In genomic region chr20:17665756-17666155, GRCh38 we compare ENCODE assay signal across 25 cellular contexts. TPM values are rescaled to one million over a fixed set of nuclear protein-coding genes. Genes with fewer than 3 reads are reported as not detected.
DNase-seq lines count a peak whose midpoint lies in the region; ATAC-seq, FAIRE-seq and TF ChIP-seq lines count a peak whose summit lies in the region.
"Had no signal": no experiment of that assay in that cellular context is flagged by ENCODE, and none has a peak within 500 bp of the region (broad histone marks: within the 10 kb centered on the region; RNA-seq: fewer than 3 reads in every experiment).

No MANE protein-coding gene starts in this region.

- H3K18ac ChIP-seq in H9 (ENCODE audit: insufficient read length, low read depth, low read length): no peak overlapping the region

- CTCF ChIA-PET in HepG2 (lab: Yijun Ruan, JAX; ENCODE audit: low intra/inter-chr PET ratio, low total read pairs): no interaction called here

- H3K79me1 ChIP-seq in H9 (ENCODE audit: insufficient read depth, low read depth, low read length, poor library complexity, severe bottlenecking): peaks cover 7% of the 10 kb centered on the region

- TF ChIP-seq RAD21 in HepG2 (CRISPR knock-in tag; IDR thresholded peaks at IDR 0.05): no peak

- no peak overlapping the region for H2BK15ac ChIP-seq in H9 (ENCODE audit: low read depth, low read length)

- H3K4me2 ChIP-seq in BLaER1 (peak overlapping the region; percentile 78), H9 (ENCODE audit: insufficient read depth, insufficient read length, low read length) (no peak overlapping the region), HepG2 (ENCODE audit: low read depth, low read length) (no peak overlapping the region)

- H3K4me1 ChIP-seq in BLaER1 (peaks cover 77% of the 10 kb centered on the region), H9 (ENCODE audit: insufficient read depth, low read length) (peaks cover 2% of the 10 kb centered on the region), HepG2 (ENCODE audit: insufficient read depth, low read length) (peaks cover 61% of the 10 kb centered on the region)

- no peak for FAIRE-seq in HepG2 (lab: Jason Lieb, UNC)
- FAIRE-seq: HTR-8/SVneo had no signal

- H3K14ac ChIP-seq in H9 (ENCODE audit: insufficient read depth, low read length): no peak overlapping the region

- no TSS peak for BruUV-seq in HepG2 (replicated peaks; lab: Mats Ljungman, UMichigan)

- H2AFZ ChIP-seq in H9 (ENCODE audit: low read length) (no peak overlapping the region), HepG2 (ENCODE audit: low read length) (no peak overlapping the region)

- no peak overlapping the region for H4K5ac ChIP-seq in H9 (ENCODE audit: insufficient read length, low read depth, low read length)

- H3K23ac ChIP-seq in H9 (ENCODE audit: insufficient read length, low read depth, low read length): no peak overlapping the region

- no peak overlapping the region for H3K56ac ChIP-seq in H9 (ENCODE audit: insufficient read length, low read depth, low read length)

- peak overlapping the region; percentile 5; the same call in 1 of the 2 replicates for H3K27ac ChIP-seq in BLaER1
- no peak overlapping the region for H3K27ac ChIP-seq in H9 (ENCODE audit: insufficient read length, low read depth, low read length)
- H3K27ac ChIP-seq in HepG2 (ENCODE audit: extremely low read length, insufficient read depth, low read length): no peak overlapping the region
- H3K27ac ChIP-seq: right lobe of liver had no signal

- H3K36me3 ChIP-seq in BLaER1: peaks cover 28% of the 10 kb centered on the region
- H3K36me3 ChIP-seq in HepG2 (replicated peaks in 1 of 2; ENCODE audit: control insufficient read depth in 1 of 2, insufficient read depth in 2 of 2, low read length in 2 of 2): peaks cover 17 to 69% of the 10 kb centered on the region in 2 experiments
- H3K36me3 ChIP-seq: uterus had no signal

- H3K36me3 Mint-ChIP-seq in H9 (ENCODE audit: insufficient read depth in 1 of 3, low read depth in 3 of 3): peaks cover 8 to 12% (median 8%) of the 10 kb centered on the region in 3 experiments; a peak in 6 of 7 replicates
- H3K36me3 Mint-ChIP-seq in activated T-helper 2 cell treated with anti-CD3 and anti-CD28 coated beads, Interferon-gamma antibody, Interleukin-2, Interleukin-4, amounts not matched to agents 10 μg/mL and 5 μg/mL and 100 μg/mL, durations not matched to agents 14 hours and 24 hours and 36 hours (ENCODE audit: low read depth): peaks cover 37% of the 10 kb centered on the region

- no peak overlapping the region for H3K4me3 Mint-ChIP-seq in H9
- no peak overlapping the region for H3K4me3 Mint-ChIP-seq in activated T-helper 2 cell treated with anti-CD3 and anti-CD28 coated beads, Interferon-gamma antibody, Interleukin-2, Interleukin-4, amounts not matched to agents 10 μg/mL and 5 μg/mL and 100 μg/mL, durations not matched to agents 14 hours and 24 hours and 36 hours (ENCODE audit: low read depth)
- H3K4me3 Mint-ChIP-seq: activated naive CD4-positive, alpha-beta T cell treated with anti-CD3 and anti-CD28 coated beads, Interleukin-2, amount 10 ng/mL, durations not matched to agents 7 days and 5 days; dendritic cell treated with granulocyte-macrophage colony-stimulating factor and Interleukin-4, amounts not matched to agents 40 ng/mL and 50 ng/mL, for 4 days had no signal

- no peaks in the 10 kb centered on the region for H3K9me3 ChIP-seq in BLaER1
- no peaks in the 10 kb centered on the region for H3K9me3 ChIP-seq in H9 (ENCODE audit: control insufficient read depth, low read depth, low read length)
- H3K9me3 ChIP-seq in HepG2 (ENCODE audit: low read length): no peaks in the 10 kb centered on the region
- H3K9me3 ChIP-seq: left lung, right lobe of liver, uterus had no signal

- H2BK5ac ChIP-seq in H9 (ENCODE audit: insufficient read length, low read length): no peak overlapping the region

- no peak for TF ChIP-seq POLR2A in HepG2 (IDR thresholded peaks at IDR 0.05; ENCODE audit: insufficient read depth in 1 of 2, low read depth in 2 of 2, low read length in 2 of 2)
- no peak for TF ChIP-seq POLR2A in GM18505 (IDR thresholded peaks at IDR 0.05; ENCODE audit: borderline replicate concordance, extremely low read depth, insufficient read depth, insufficient read length)

- H4K8ac ChIP-seq in H9 (replicated peaks; ENCODE audit: insufficient read length, low read depth, low read length): no peak overlapping the region

- POLR2A ChIA-PET in HepG2 (lab: Yijun Ruan, JAX): interaction anchor here (1.0 to 4.5 kb wide), 6 partner anchors 11 to 273 kb away, joined by 3 to 18 read pairs (median 7); partner anchors contain the start of gene RRBP1

- H3K4me3 ChIP-seq in BLaER1: no peak overlapping the region
- H3K4me3 ChIP-seq in HepG2 (replicated peaks in 1 of 3; ENCODE audit: insufficient read depth in 1 of 3, low read depth in 2 of 3, low read length in 3 of 3): no peak overlapping the region
- H3K4me3 ChIP-seq: left lung, right lobe of liver, uterus had no signal

- H3K4me1 Mint-ChIP-seq in H9: peaks cover 25 to 39% of the 10 kb centered on the region in 2 experiments
- H3K4me1 Mint-ChIP-seq in activated T-helper 2 cell treated with anti-CD3 and anti-CD28 coated beads, Interferon-gamma antibody, Interleukin-2, Interleukin-4, amounts not matched to agents 10 μg/mL and 5 μg/mL and 100 μg/mL, durations not matched to agents 14 hours and 24 hours and 36 hours (ENCODE audit: low read depth): peaks cover 63% of the 10 kb centered on the region

- TF ChIP-seq CTCF in H9 (conservative IDR thresholded peaks at IDR 0.05): no peak
- TF ChIP-seq CTCF in HepG2 (CRISPR knock-in tag; IDR thresholded peaks at IDR 0.05): no peak

- no peak overlapping the region for H2AK5ac ChIP-seq in H9 (ENCODE audit: insufficient read length, low read length)

- no peaks in the 10 kb centered on the region for H3K23me2 ChIP-seq in H9 (ENCODE audit: insufficient read length, low read depth, low read length, poor library complexity, severe bottlenecking)

- peaks cover 20% of the 10 kb centered on the region; the same call in 1 of the 2 replicates for H3K79me2 ChIP-seq in H9 (ENCODE audit: insufficient read depth, low read length)
- peaks cover 98% of the 10 kb centered on the region for H3K79me2 ChIP-seq in HepG2 (ENCODE audit: insufficient read depth, low read length)

- no peaks in the 10 kb centered on the region for H3K27me3 Mint-ChIP-seq in H9 (ENCODE audit: low read depth)
- H3K27me3 Mint-ChIP-seq in activated T-helper 2 cell treated with anti-CD3 and anti-CD28 coated beads, Interferon-gamma antibody, Interleukin-2, Interleukin-4, amounts not matched to agents 10 μg/mL and 5 μg/mL and 100 μg/mL, durations not matched to agents 14 hours and 24 hours and 36 hours (ENCODE audit: low read depth): no peaks in the 10 kb centered on the region
- H3K27me3 Mint-ChIP-seq: activated naive CD4-positive, alpha-beta T cell treated with anti-CD3 and anti-CD28 coated beads, Interleukin-2, amount 10 ng/mL, durations not matched to agents 7 days and 5 days; dendritic cell treated with granulocyte-macrophage colony-stimulating factor and Interleukin-4, amounts not matched to agents 40 ng/mL and 50 ng/mL, for 4 days had no signal

- TF ChIP-seq EP300 in HepG2 (IDR thresholded peaks at IDR 0.05; ENCODE audit: low read depth in 2 of 2, low read length in 2 of 2): no peak
- TF ChIP-seq EP300 in HepG2 (CRISPR knock-in tag; IDR thresholded peaks at IDR 0.05; ENCODE audit: borderline replicate concordance): no peak

- in situ Hi-C loops in HepG2 (cut with HindIII; ENCODE audit: extremely low pct_ligation_motif_present, low pct_unique_long_range_greater_than_20kb): no loop called here

- no peak for ATAC-seq in HepG2
- no peak for ATAC-seq in GM18505 (IDR thresholded peaks at IDR 0.05; ENCODE audit: unreplicated experiment)
- no peak for ATAC-seq in HG03521 (IDR thresholded peaks at IDR 0.05; ENCODE audit: unreplicated experiment)
- ATAC-seq in GM21515 (IDR thresholded peaks at IDR 0.05; ENCODE audit: unreplicated experiment): no peak
- ATAC-seq: left lung, right lobe of liver had no signal

- no peak overlapping the region for H2BK120ac ChIP-seq in H9 (ENCODE audit: low read depth, low read length, poor library complexity, severe bottlenecking)

- DNase-seq in H9 (no peak), HepG2 (ENCODE audit: low spot score) (no peak), DMS53 treated with DMSO at 0.1 percent for 48 hours (lab: John Stamatoyannopoulos, UW; ENCODE audit: unreplicated experiment) (no peak)
- DNase-seq in activated T-helper 2 cell treated with anti-CD3 and anti-CD28 coated beads, Interferon-gamma antibody, Interleukin-2, Interleukin-4, amounts not matched to agents 10 μg/mL and 5 μg/mL and 100 μg/mL, durations not matched to agents 14 hours and 24 hours and 36 hours (ENCODE audit: low spot score): no peak
- DNase-seq: activated naive CD4-positive, alpha-beta T cell treated with anti-CD3 and anti-CD28 coated beads, Interleukin-2, amount 10 ng/mL, durations not matched to agents 7 days and 5 days; COR-L47; left lung; NCI-H1436 treated with DMSO at 0.1 percent for 48 hours; NCI-H2171 treated with DMSO at 0.1 percent for 48 hours; OCI-M1; SHP77; stimulated activated CD4-positive, alpha-beta T cell treated with anti-CD3 and anti-CD28 coated beads, Interleukin-2, amount 100 ng/mL, for 24 hours; uterus had no signal

- peak overlapping the region in 2 of 3 experiments; percentile 19 to 57; a peak in 4 of 7 replicates for H3K27ac Mint-ChIP-seq in H9
- peak overlapping the region; percentile 61 for H3K27ac Mint-ChIP-seq in activated T-helper 2 cell treated with anti-CD3 and anti-CD28 coated beads, Interferon-gamma antibody, Interleukin-2, Interleukin-4, amounts not matched to agents 10 μg/mL and 5 μg/mL and 100 μg/mL, durations not matched to agents 14 hours and 24 hours and 36 hours
- H3K27ac Mint-ChIP-seq: dendritic cell treated with granulocyte-macrophage colony-stimulating factor and Interleukin-4, amounts not matched to agents 40 ng/mL and 50 ng/mL, for 4 days had no signal

- H2BK20ac ChIP-seq in H9 (ENCODE audit: low read depth, low read length, poor library complexity, severe bottlenecking): no peak overlapping the region

- H3K4ac ChIP-seq in H9 (ENCODE audit: low read depth, low read length): no peak overlapping the region

- no peak overlapping the region for H4K91ac ChIP-seq in H9 (ENCODE audit: insufficient read length, low read depth, low read length)

- intact Hi-C loops in activated T-helper 2 cell treated with anti-CD3 and anti-CD28 coated beads, Interferon-gamma antibody, Interleukin-2, Interleukin-4, amounts not matched to agents 10 μg/mL and 5 μg/mL and 100 μg/mL, durations not matched to agents 14 hours and 24 hours and 36 hours (cut with micrococcal nuclease): loop anchor here (2.0 to 10.0 kb wide), 5 partner anchors 13 to 327 kb away; partner anchors contain the start of gene BFSP1
- intact Hi-C loops in HepG2 (cut with micrococcal nuclease; ENCODE audit: unreplicated experiment): no loop called here

- no peak overlapping the region for H3T11ph ChIP-seq in H9 (ENCODE audit: low read length)

- H3K9me3 Mint-ChIP-seq in H9: no peaks in the 10 kb centered on the region
- H3K9me3 Mint-ChIP-seq in activated T-helper 2 cell treated with anti-CD3 and anti-CD28 coated beads, Interferon-gamma antibody, Interleukin-2, Interleukin-4, amounts not matched to agents 10 μg/mL and 5 μg/mL and 100 μg/mL, durations not matched to agents 14 hours and 24 hours and 36 hours: no peaks in the 10 kb centered on the region
- H3K9me3 Mint-ChIP-seq: activated naive CD4-positive, alpha-beta T cell treated with anti-CD3 and anti-CD28 coated beads, Interleukin-2, amount 10 ng/mL, durations not matched to agents 7 days and 5 days; dendritic cell treated with granulocyte-macrophage colony-stimulating factor and Interleukin-4, amounts not matched to agents 40 ng/mL and 50 ng/mL, for 4 days had no signal

- H4K20me1 ChIP-seq in BLaER1 (peaks cover 76% of the 10 kb centered on the region), H9 (ENCODE audit: control insufficient read depth, insufficient read depth, insufficient read length) (no peaks in the 10 kb centered on the region), HepG2 (ENCODE audit: insufficient read depth, low read length) (peaks cover 98% of the 10 kb centered on the region)

- H3K9ac ChIP-seq in BLaER1: peak overlapping the region; percentile 8; the same call in 1 of the 2 replicates
- no peak overlapping the region for H3K9ac ChIP-seq in H9 (ENCODE audit: extremely low read depth, insufficient read length, low read length)
- no peak overlapping the region for H3K9ac ChIP-seq in HepG2 (ENCODE audit: insufficient read depth, low read depth, low read length)

- H2BK12ac ChIP-seq in H9 (ENCODE audit: insufficient read length, low read depth, low read length): no peak overlapping the region

- WGBS in H9 (ENCODE audit: extremely low coverage, insufficient read length, low lambda C conversion rate): no CpG with 5 or more reads among the region's 2 CpGs
- WGBS in HepG2 (ENCODE audit: low lambda C conversion rate): 96% methylated on average over 2 of the region's 2 CpGs

- H3K27me3 ChIP-seq in BLaER1: no peaks in the 10 kb centered on the region
- no peaks in the 10 kb centered on the region for H3K27me3 ChIP-seq in H9 (ENCODE audit: insufficient read depth, low read length)
- no peaks in the 10 kb centered on the region for H3K27me3 ChIP-seq in HepG2 (ENCODE audit: control insufficient read depth in 1 of 2, insufficient read depth in 2 of 2, low read length in 2 of 2)
- H3K27me3 ChIP-seq: left lung, right lobe of liver, uterus had no signal

RNA-seq across cellular contexts. Expression of gene RRBP1, which starts 16.3 kb away (rescaled TPM):
- total RNA-seq in H9 (2021) (89.8 and 97.8 TPM in 2 replicates), HepG2 (2016; rRNA removed; fragmentation: Illumina TruSeq; extraction: Trizol) (97.1 and 222 TPM in 2 replicates)
- 73.1 and 73.6 TPM in 2 replicates for total RNA-seq in activated T-helper 2 cell treated with anti-CD3 and anti-CD28 coated beads, Interferon-gamma antibody, Interleukin-2, Interleukin-4, amounts not matched to agents 10 μg/mL and 5 μg/mL and 100 μg/mL, durations not matched to agents 14 hours and 24 hours and 36 hours
- total RNA-seq in HepG2 (2016; cell fraction: cytosol; rRNA removed; fragmentation: Illumina TruSeq; extraction: Trizol; ENCODE audit: low read depth): 35.1 and 38.1 TPM in 2 replicates
- 75.4 and 223 TPM in 2 replicates for total RNA-seq in HepG2 (2016; cell fraction: insoluble cytoplasmic fraction; rRNA removed; fragmentation: Illumina TruSeq; extraction: Trizol)
- total RNA-seq in HepG2 (2016; cell fraction: membrane; rRNA removed; fragmentation: Illumina TruSeq; extraction: Trizol): 33.7 and 37.4 TPM in 2 replicates
- total RNA-seq in HepG2 (2016; cell fraction: nucleus; rRNA removed; fragmentation: Illumina TruSeq; extraction: Trizol): 254 and 316 TPM in 2 replicates
- polyA plus RNA-seq in HepG2 (2011; rRNA removed): 150 and 195 TPM in 2 replicates
- 97.1 and 99.8 TPM in 2 replicates for polyA plus RNA-seq in HepG2 (2011; cell fraction: cytosol; rRNA removed)
- 402 and 429 TPM in 2 replicates for polyA plus RNA-seq in HepG2 (2011; cell fraction: nucleus; rRNA removed)
- 190 and 218 TPM in 2 replicates for polyA plus RNA-seq in HepG2 (2012)
- polyA plus RNA-seq in HepG2 (2016; cell fraction: cytosol; fragmentation: Illumina TruSeq; extraction: Trizol; ENCODE audit: low read depth): 14.1 and 14.3 TPM in 2 replicates
- polyA plus RNA-seq in HepG2 (2016; cell fraction: insoluble cytoplasmic fraction; fragmentation: Illumina TruSeq; extraction: Trizol; ENCODE audit: low read depth): 67.5 and 88.2 TPM in 2 replicates
- 15.3 and 18.4 TPM in 2 replicates for polyA plus RNA-seq in HepG2 (2016; cell fraction: membrane; fragmentation: Illumina TruSeq; extraction: Trizol; ENCODE audit: low read depth)
- polyA plus RNA-seq in HepG2 (2016; cell fraction: nucleus; fragmentation: Illumina TruSeq; extraction: Trizol; ENCODE audit: insufficient read depth, low read depth): 548 and 573 TPM in 2 replicates
- polyA minus RNA-seq in HepG2 (2011; rRNA and poly(A)+ RNA removed; ENCODE audit: low replicate concordance): 18.3 and 157 TPM in 2 replicates
- polyA minus RNA-seq in HepG2 (2011; cell fraction: cytosol; rRNA and poly(A)+ RNA removed): 155 and 192 TPM in 2 replicates
- 198 and 205 TPM in 2 replicates for polyA minus RNA-seq in HepG2 (2011; cell fraction: nucleus; rRNA and poly(A)+ RNA removed)

RNA-seq across cellular contexts. Expression of gene BANF2, which starts 34.0 kb away (rescaled TPM):
- total RNA-seq in H9 (2021) (not detected in 2 replicates), HepG2 (2016; rRNA removed; fragmentation: Illumina TruSeq; extraction: Trizol) (0.35 TPM in 1 of 2 replicates, not detected in the other)
- not detected in 2 replicates for total RNA-seq in activated T-helper 2 cell treated with anti-CD3 and anti-CD28 coated beads, Interferon-gamma antibody, Interleukin-2, Interleukin-4, amounts not matched to agents 10 μg/mL and 5 μg/mL and 100 μg/mL, durations not matched to agents 14 hours and 24 hours and 36 hours
- total RNA-seq in HepG2 (2016; cell fraction: cytosol; rRNA removed; fragmentation: Illumina TruSeq; extraction: Trizol; ENCODE audit: low read depth): 0.53 TPM in 1 of 2 replicates, not detected in the other
- not detected in 2 replicates for total RNA-seq in HepG2 (2016; cell fraction: insoluble cytoplasmic fraction; rRNA removed; fragmentation: Illumina TruSeq; extraction: Trizol)
- total RNA-seq in HepG2 (2016; cell fraction: membrane; rRNA removed; fragmentation: Illumina TruSeq; extraction: Trizol): not detected in 2 replicates
- total RNA-seq in HepG2 (2016; cell fraction: nucleus; rRNA removed; fragmentation: Illumina TruSeq; extraction: Trizol): not detected in 2 replicates
- polyA plus RNA-seq in HepG2 (2011; rRNA removed): not detected in 2 replicates
- polyA plus RNA-seq in HepG2 (2011; cell fraction: cytosol; rRNA removed): not detected in 2 replicates
- polyA plus RNA-seq in HepG2 (2011; cell fraction: nucleus; rRNA removed): not detected in 2 replicates
- polyA plus RNA-seq in HepG2 (2012): not detected in 2 replicates
- not detected in 2 replicates for polyA plus RNA-seq in HepG2 (2016; cell fraction: cytosol; fragmentation: Illumina TruSeq; extraction: Trizol; ENCODE audit: low read depth)
- not detected in 2 replicates for polyA plus RNA-seq in HepG2 (2016; cell fraction: insoluble cytoplasmic fraction; fragmentation: Illumina TruSeq; extraction: Trizol; ENCODE audit: low read depth)
- not detected in 2 replicates for polyA plus RNA-seq in HepG2 (2016; cell fraction: membrane; fragmentation: Illumina TruSeq; extraction: Trizol; ENCODE audit: low read depth)
- polyA plus RNA-seq in HepG2 (2016; cell fraction: nucleus; fragmentation: Illumina TruSeq; extraction: Trizol; ENCODE audit: insufficient read depth, low read depth): not detected in 2 replicates
- not detected in 2 replicates for polyA minus RNA-seq in HepG2 (2011; rRNA and poly(A)+ RNA removed; ENCODE audit: low replicate concordance)
- polyA minus RNA-seq in HepG2 (2011; cell fraction: cytosol; rRNA and poly(A)+ RNA removed): not detected in 2 replicates
- not detected in 2 replicates for polyA minus RNA-seq in HepG2 (2011; cell fraction: nucleus; rRNA and poly(A)+ RNA removed)
- total RNA-seq: glomerular endothelial cell; left lung; M059J; omental fat pad; right lobe of liver; T-helper 2 cell treated with Interferon-gamma antibody and Interleukin-4, amounts not matched to agents 100 ng/mL and 5 ng/mL, for 36 hours; uterus had no signal
- polyA plus RNA-seq: esophagus had no signal
